Comparison of ENCODE assay signal across 14 cellular contexts in the genomic region with DNA sequence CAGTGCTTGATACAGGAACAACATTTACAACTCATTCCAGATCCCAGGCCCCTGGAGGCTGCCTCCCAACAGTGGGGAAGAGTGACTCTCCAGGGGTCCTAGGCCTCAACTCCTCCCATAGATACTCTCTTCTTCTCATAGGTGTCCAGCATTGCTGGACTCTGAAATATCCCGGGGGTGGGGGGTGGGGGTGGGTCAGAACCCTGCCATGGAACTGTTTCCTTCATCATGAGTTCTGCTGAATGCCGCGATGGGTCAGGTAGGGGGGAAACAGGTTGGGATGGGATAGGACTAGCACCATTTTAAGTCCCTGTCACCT. TPM values are rescaled to one million over a fixed set of nuclear protein-coding genes. Genes with fewer than 3 reads are reported as not detected.
A peak's percentile ranks its signal among the peaks of the same experiment; 100 is the strongest.
DNase-seq lines count a peak whose midpoint lies in the region; ATAC-seq and TF ChIP-seq lines count a peak whose summit lies in the region.
"Had no signal": no experiment of that assay in that cellular context is flagged by ENCODE, and none has a peak within 500 bp of the region (broad histone marks: within the 10 kb centered on the region; RNA-seq: fewer than 3 reads in every experiment).

No MANE protein-coding gene starts in this region.

- peak overlapping the region; percentile 95 to 99 for H3K27ac Mint-ChIP-seq in activated naive CD4-positive, alpha-beta T cell treated with anti-CD3 and anti-CD28 coated beads, Interleukin-2, amount 50 U/mL, for 72 hours

- H3K18ac ChIP-seq in mesenchymal stem cell (ENCODE audit: low read depth in 1 of 2, low read length in 2 of 2): no peak overlapping the region

- peak overlapping the region in 1 of 2 experiments; percentile 32 for H3K23ac ChIP-seq in mesenchymal stem cell (ENCODE audit: low read length in 2 of 2)

- H2BK120ac ChIP-seq in mesenchymal stem cell (ENCODE audit: low read depth, low read length): no peak overlapping the region

- H2BK15ac ChIP-seq in mesenchymal stem cell (ENCODE audit: low read depth, poor library complexity, severe bottlenecking): no peak overlapping the region

- no peak for TF ChIP-seq POLR2A in vagina (IDR thresholded peaks at IDR 0.05)

- H3K4me2 ChIP-seq in mesenchymal stem cell (ENCODE audit: low read length, poor library complexity, severe bottlenecking): no peak overlapping the region

- H3K36me3 Mint-ChIP-seq in activated naive CD4-positive, alpha-beta T cell treated with anti-CD3 and anti-CD28 coated beads, Interleukin-2, amount 50 U/mL, for 72 hours: peaks cover 58 to 67% of the 10 kb centered on the region in 2 donors

- H4K91ac ChIP-seq in mesenchymal stem cell (ENCODE audit: low read length): no peak overlapping the region

- H3K4ac ChIP-seq in mesenchymal stem cell (ENCODE audit: low read depth in 1 of 2, low read length in 2 of 2): no peak overlapping the region

- no peak overlapping the region for H2AFZ ChIP-seq in mesenchymal stem cell (ENCODE audit: low read depth, low read length)

- no peaks in the 10 kb centered on the region for H3K9me3 Mint-ChIP-seq in activated naive CD4-positive, alpha-beta T cell treated with anti-CD3 and anti-CD28 coated beads, Interleukin-2, amount 50 U/mL, for 72 hours
- H3K9me3 Mint-ChIP-seq: neural crest cell had no signal

- H3K4me3 ChIP-seq in right atrium auricular region (no peak overlapping the region), heart right ventricle (peak overlapping the region in 1 of 10 donors; percentile 96), mesenchymal stem cell (ENCODE audit: insufficient read depth in 1 of 2, low read depth in 1 of 2, low read length in 2 of 2) (no peak overlapping the region), vagina (peak overlapping the region in 1 of 2 donors; percentile 93)

- no peak overlapping the region for H3K14ac ChIP-seq in mesenchymal stem cell (ENCODE audit: low read length in 2 of 2)

- H2BK12ac ChIP-seq in mesenchymal stem cell (ENCODE audit: low read length in 2 of 2): no peak overlapping the region

- H3K9me3 ChIP-seq in right atrium auricular region: no peaks in the 10 kb centered on the region
- H3K9me3 ChIP-seq in heart right ventricle: no peaks in the 10 kb centered on the region
- no peaks in the 10 kb centered on the region for H3K9me3 ChIP-seq in mesenchymal stem cell (ENCODE audit: control insufficient read depth, low read length)
- H3K9me3 ChIP-seq in vagina: no peaks in the 10 kb centered on the region

- H4K8ac ChIP-seq in mesenchymal stem cell (ENCODE audit: low read length): peak overlapping the region; percentile 23

- H3K27ac ChIP-seq in right atrium auricular region (peak overlapping the region; percentile 95 to 99), heart right ventricle (peak overlapping the region in 1 of 10 donors; percentile 94), mesenchymal stem cell (ENCODE audit: low read length, poor library complexity, severe bottlenecking) (no peak overlapping the region), vagina (peak overlapping the region; percentile 97)
- H3K27ac ChIP-seq: foreskin keratinocyte had no signal

- peaks cover 25% of the 10 kb centered on the region for H3K79me1 ChIP-seq in mesenchymal stem cell (replicated peaks; ENCODE audit: low read length, poor library complexity, severe bottlenecking)

- ATAC-seq in heart right ventricle: no peak
- ATAC-seq in activated naive CD4-positive, alpha-beta T cell treated with anti-CD3 and anti-CD28 coated beads, Interleukin-2, amount 50 U/mL, for 72 hours: no peak
- ATAC-seq: foreskin keratinocyte had no signal

- peak overlapping the region; percentile 90 for H3K9ac ChIP-seq in mesenchymal stem cell (ENCODE audit: low read length)

- no peak overlapping the region for H2BK5ac ChIP-seq in mesenchymal stem cell (ENCODE audit: low read depth, low read length, poor library complexity, severe bottlenecking)

- intact Hi-C loops in heart right ventricle (cut with DNase I): loop anchor here in 6 of 10 donors (2.0 to 10.0 kb wide), 7 partner anchors 35 to 287 kb away; partner anchors contain the start of gene C6orf89 (in 2 of the 6)
- intact Hi-C loops in vagina (cut with DNase I): loop anchor here (5.0 kb wide), 1 partner anchor 42 kb away; no protein-coding TSS in a partner anchor

- DNase-seq in right atrium auricular region (ENCODE audit: low spot score) (no peak), heart right ventricle (no peak), mesenchymal stem cell (no peak), vagina (ENCODE audit: extremely low spot score in 2 of 2) (no peak), NCI-H526 treated with DMSO at 0.1 percent for 48 hours (lab: John Stamatoyannopoulos, UW) (no peak), retina (no peak)
- DNase-seq in activated naive CD4-positive, alpha-beta T cell treated with anti-CD3 and anti-CD28 coated beads, Interleukin-2, amount 50 U/mL, for 72 hours (ENCODE audit: low spot score in 2 of 2): no peak
- no peak for DNase-seq in stimulated activated CD4-positive, alpha-beta T cell treated with anti-CD3 and anti-CD28 coated beads, Interleukin-15, amount 100 ng/mL, for 24 hours
- DNase-seq: activated gamma-delta T cell treated with Interleukin-2 at 50 U/mL for 16 hours, foreskin keratinocyte, GDM1, NCI-H1105, NCI-H524 treated with DMSO at 0.1 percent for 48 hours had no signal

- no peak for TF ChIP-seq CTCF in right atrium auricular region (IDR thresholded peaks at IDR 0.05)
- TF ChIP-seq CTCF in heart right ventricle (IDR thresholded peaks at IDR 0.05): no peak
- TF ChIP-seq CTCF in vagina (IDR thresholded peaks at IDR 0.05): no peak

- no peak overlapping the region for H2AK5ac ChIP-seq in mesenchymal stem cell (ENCODE audit: low read length, severe bottlenecking)

- 79 to 86% methylated on average over 3 of the region's 3 CpGs for WGBS in heart right ventricle, 2 donors
- WGBS in mesenchymal stem cell: 98% methylated on average over 3 of the region's 3 CpGs

- H3K4me1 ChIP-seq in right atrium auricular region (peaks cover 0 to 41% of the 10 kb centered on the region in 2 donors), heart right ventricle (peaks cover 0 to 64% (median 21%) of the 10 kb centered on the region in 9 donors), mesenchymal stem cell (ENCODE audit: control insufficient read depth, insufficient read depth, low read depth, low read length) (peaks cover 9% of the 10 kb centered on the region), vagina (peaks cover 24% of the 10 kb centered on the region)
- H3K4me1 ChIP-seq: foreskin keratinocyte had no signal

- H3K27me3 ChIP-seq in right atrium auricular region: no peaks in the 10 kb centered on the region
- H3K27me3 ChIP-seq in heart right ventricle: no peaks in the 10 kb centered on the region
- no peaks in the 10 kb centered on the region for H3K27me3 ChIP-seq in mesenchymal stem cell (ENCODE audit: control insufficient read depth in 1 of 2, insufficient read depth in 1 of 2, low read length in 2 of 2)
- no peaks in the 10 kb centered on the region for H3K27me3 ChIP-seq in vagina
- H3K27me3 ChIP-seq: foreskin keratinocyte had no signal

- H3K36me3 ChIP-seq in right atrium auricular region (peaks cover 51% of the 10 kb centered on the region), heart right ventricle (peaks cover 0 to 57% (median 22%) of the 10 kb centered on the region in 9 donors), mesenchymal stem cell (ENCODE audit: control insufficient read depth in 1 of 2, insufficient read depth in 2 of 2, low read depth in 1 of 2, low read length in 2 of 2) (peaks cover 36% of the 10 kb centered on the region in 2 experiments), vagina (peaks cover 0 to 30% of the 10 kb centered on the region in 2 donors)

RNA-seq across cellular contexts. Expression of gene PIM1, which starts 4.2 kb away (rescaled TPM):
- total RNA-seq in right atrium auricular region (10 to 100 TPM; 28.0 to 46.2 TPM), heart right ventricle (100 to 1,000 TPM in 1 of 10 donors, 10 to 100 TPM in 7, 1 to 10 TPM in 2; 9.2 to 106 (median 18.0) TPM), vagina (74.2 TPM)
- polyA plus RNA-seq in heart right ventricle: 10 to 100 TPM in 1 of 2 donors, 1 to 10 TPM in 1; 9.4 to 10.8 TPM
- 100 to 1,000 TPM; 280 to 408 TPM for total RNA-seq in activated naive CD4-positive, alpha-beta T cell treated with anti-CD3 and anti-CD28 coated beads, Interleukin-2, amount 50 U/mL, for 72 hours
- 14.5 TPM for polyA plus RNA-seq in mesenchymal stem cell (2013, experiment 1 of 2)
- polyA plus RNA-seq in mesenchymal stem cell (2013, experiment 2 of 2): 13.6 TPM
